ENCODE assay signal across 17 cellular contexts in genomic region chr15:98901438-98901837, GRCh38.
A peak's percentile ranks its signal among the peaks of the same experiment; 100 is the strongest.
DNase-seq lines count a peak whose midpoint lies in the region; FAIRE-seq and TF ChIP-seq lines count a peak whose summit lies in the region.
"Had no signal": no experiment of that assay in that cellular context is flagged by ENCODE, and none has a peak within 500 bp of the region (broad histone marks: within the 10 kb centered on the region; RNA-seq: fewer than 3 reads in every experiment).

No MANE protein-coding gene starts in this region.

- intact Hi-C loops in activated naive CD4-positive, alpha-beta T cell treated with anti-CD3 and anti-CD28 coated beads for 36 hours (cut with micrococcal nuclease): loop anchor here (5.0 kb wide), 1 partner anchor 384 kb away; no protein-coding TSS in a partner anchor
- intact Hi-C loops in ascending aorta (cut with DNase I): no loop called here
- intact Hi-C loops in tibial artery (cut with DNase I; ENCODE audit: low total_unique reads): no loop called here

- H3K4me3 ChIP-seq in ascending aorta (no peak overlapping the region), tibial artery (no peak overlapping the region)
- H3K4me3 ChIP-seq: MG63 had no signal

- peaks cover 28% of the 10 kb centered on the region for H3K4me1 Mint-ChIP-seq in activated naive CD4-positive, alpha-beta T cell treated with anti-CD3 and anti-CD28 coated beads, Interleukin-2, amount 50 U/mL, for 24 hours
- peaks cover 14% of the 10 kb centered on the region for H3K4me1 Mint-ChIP-seq in activated naive CD4-positive, alpha-beta T cell treated with anti-CD3 and anti-CD28 coated beads for 36 hours (ENCODE audit: low read depth)
- H3K4me1 Mint-ChIP-seq in mesothelial cell of epicardium: peaks cover 59% of the 10 kb centered on the region
- H3K4me1 Mint-ChIP-seq: activated B cell treated with CpG ODN at 0.5 μM for 24 hours had no signal

- H3K4me3 Mint-ChIP-seq in activated naive CD4-positive, alpha-beta T cell treated with anti-CD3 and anti-CD28 coated beads, Interleukin-2, amount 50 U/mL, for 24 hours: no peak overlapping the region
- H3K4me3 Mint-ChIP-seq in activated naive CD4-positive, alpha-beta T cell treated with anti-CD3 and anti-CD28 coated beads for 36 hours: no peak overlapping the region
- H3K4me3 Mint-ChIP-seq in mesothelial cell of epicardium: no peak overlapping the region
- H3K4me3 Mint-ChIP-seq: activated B cell treated with CpG ODN at 0.5 μM for 24 hours; activated naive CD4-positive, alpha-beta T cell treated with anti-CD3 and anti-CD28 coated beads, Interleukin-2, amount 10 ng/mL, durations not matched to agents 7 days and 5 days; effector memory CD8-positive, alpha-beta T cell had no signal

- H3K36me3 ChIP-seq in ascending aorta: no peaks in the 10 kb centered on the region
- H3K36me3 ChIP-seq in tibial artery: peaks cover 0 to 13% (median 0%) of the 10 kb centered on the region in 3 donors

- H3K9me3 ChIP-seq in ascending aorta (no peaks in the 10 kb centered on the region), tibial artery (no peaks in the 10 kb centered on the region)
- H3K9me3 ChIP-seq: MG63 had no signal

- H3K4me1 ChIP-seq in ascending aorta (peaks cover 1 to 46% of the 10 kb centered on the region in 2 donors), tibial artery (peaks cover 0 to 93% (median 46%) of the 10 kb centered on the region in 4 donors)

- H3K27ac ChIP-seq in ascending aorta (peak overlapping the region; percentile 29 to 38), tibial artery (peak overlapping the region; percentile 44 to 89)

- no peaks in the 10 kb centered on the region for H3K27me3 ChIP-seq in ascending aorta
- no peaks in the 10 kb centered on the region for H3K27me3 ChIP-seq in tibial artery
- H3K27me3 ChIP-seq: MG63 had no signal

- H3K9me3 Mint-ChIP-seq in activated naive CD4-positive, alpha-beta T cell treated with anti-CD3 and anti-CD28 coated beads, Interleukin-2, amount 50 U/mL, for 24 hours: no peaks in the 10 kb centered on the region
- no peaks in the 10 kb centered on the region for H3K9me3 Mint-ChIP-seq in activated naive CD4-positive, alpha-beta T cell treated with anti-CD3 and anti-CD28 coated beads for 36 hours
- H3K9me3 Mint-ChIP-seq in mesothelial cell of epicardium: no peaks in the 10 kb centered on the region
- H3K9me3 Mint-ChIP-seq: activated B cell treated with CpG ODN at 0.5 μM for 24 hours; activated naive CD4-positive, alpha-beta T cell treated with anti-CD3 and anti-CD28 coated beads, Interleukin-2, amount 10 ng/mL, durations not matched to agents 7 days and 5 days; effector memory CD8-positive, alpha-beta T cell had no signal

- CTCF ChIA-PET in activated naive CD4-positive, alpha-beta T cell treated with anti-CD3 and anti-CD28 coated beads for 36 hours (lab: Charles Lee): no interaction called here

- H3K27ac Mint-ChIP-seq in activated naive CD4-positive, alpha-beta T cell treated with anti-CD3 and anti-CD28 coated beads, Interleukin-2, amount 50 U/mL, for 24 hours: peak overlapping the region; percentile 85
- H3K27ac Mint-ChIP-seq in activated naive CD4-positive, alpha-beta T cell treated with anti-CD3 and anti-CD28 coated beads for 36 hours: no peak overlapping the region
- H3K27ac Mint-ChIP-seq in mesothelial cell of epicardium: peak overlapping the region; percentile 66
- H3K27ac Mint-ChIP-seq: activated B cell treated with CpG ODN at 0.5 μM for 24 hours; activated naive CD4-positive, alpha-beta T cell treated with anti-CD3 and anti-CD28 coated beads, Interleukin-2, amount 10 ng/mL, durations not matched to agents 7 days and 5 days; effector memory CD8-positive, alpha-beta T cell had no signal

- no peaks in the 10 kb centered on the region for H3K27me3 Mint-ChIP-seq in activated naive CD4-positive, alpha-beta T cell treated with anti-CD3 and anti-CD28 coated beads, Interleukin-2, amount 50 U/mL, for 24 hours
- H3K27me3 Mint-ChIP-seq in activated naive CD4-positive, alpha-beta T cell treated with anti-CD3 and anti-CD28 coated beads for 36 hours (ENCODE audit: low read depth): no peaks in the 10 kb centered on the region
- H3K27me3 Mint-ChIP-seq in mesothelial cell of epicardium (ENCODE audit: low read depth): no peaks in the 10 kb centered on the region
- H3K27me3 Mint-ChIP-seq: activated B cell treated with CpG ODN at 0.5 μM for 24 hours; activated naive CD4-positive, alpha-beta T cell treated with anti-CD3 and anti-CD28 coated beads, Interleukin-2, amount 10 ng/mL, durations not matched to agents 7 days and 5 days had no signal

- TF ChIP-seq CTCF in ascending aorta (IDR thresholded peaks at IDR 0.05): no peak
- no peak for TF ChIP-seq CTCF in mesothelial cell of epicardium (IDR thresholded peaks at IDR 0.05; ENCODE audit: unreplicated experiment)
- no peak for TF ChIP-seq CTCF in tibial artery (IDR thresholded peaks at IDR 0.05)

- H3K36me3 Mint-ChIP-seq in activated naive CD4-positive, alpha-beta T cell treated with anti-CD3 and anti-CD28 coated beads, Interleukin-2, amount 50 U/mL, for 24 hours: peaks cover 18% of the 10 kb centered on the region
- peaks cover 25% of the 10 kb centered on the region for H3K36me3 Mint-ChIP-seq in activated naive CD4-positive, alpha-beta T cell treated with anti-CD3 and anti-CD28 coated beads for 36 hours (ENCODE audit: low read depth)
- peaks cover 4% of the 10 kb centered on the region for H3K36me3 Mint-ChIP-seq in mesothelial cell of epicardium

- no peak for DNase-seq in activated naive CD4-positive, alpha-beta T cell treated with anti-CD3 and anti-CD28 coated beads for 36 hours
- peak in 1 of 2 donors; percentile 27 for DNase-seq in ascending aorta (ENCODE audit: low spot score in 2 of 2)
- DNase-seq in mesothelial cell of epicardium (ENCODE audit: low spot score in 2 of 2, unreplicated experiment in 2 of 2): no peak
- DNase-seq in tibial artery: no peak
- no peak for DNase-seq in T1000 (lab: John Stamatoyannopoulos, UW)
- DNase-seq in NCI-H1417 treated with DMSO at 0.1 percent for 48 hours (lab: John Stamatoyannopoulos, UW): no peak
- no peak for DNase-seq in RCC 7860 (ENCODE audit: low spot score)
- DNase-seq: activated B cell treated with CpG ODN at 0.5 μM for 24 hours; activated naive CD4-positive, alpha-beta T cell treated with anti-CD3 and anti-CD28 coated beads, Interleukin-2, amount 10 ng/mL, durations not matched to agents 7 days and 5 days; effector memory CD8-positive, alpha-beta T cell; foreskin fibroblast; MG63; NCI-H2081; NCI-H524 had no signal

- no peak for FAIRE-seq in RCC 7860 (lab: Jason Lieb, UNC)
- FAIRE-seq: HTR-8/SVneo, urothelium cell line had no signal
